In the genomic region with DNA sequence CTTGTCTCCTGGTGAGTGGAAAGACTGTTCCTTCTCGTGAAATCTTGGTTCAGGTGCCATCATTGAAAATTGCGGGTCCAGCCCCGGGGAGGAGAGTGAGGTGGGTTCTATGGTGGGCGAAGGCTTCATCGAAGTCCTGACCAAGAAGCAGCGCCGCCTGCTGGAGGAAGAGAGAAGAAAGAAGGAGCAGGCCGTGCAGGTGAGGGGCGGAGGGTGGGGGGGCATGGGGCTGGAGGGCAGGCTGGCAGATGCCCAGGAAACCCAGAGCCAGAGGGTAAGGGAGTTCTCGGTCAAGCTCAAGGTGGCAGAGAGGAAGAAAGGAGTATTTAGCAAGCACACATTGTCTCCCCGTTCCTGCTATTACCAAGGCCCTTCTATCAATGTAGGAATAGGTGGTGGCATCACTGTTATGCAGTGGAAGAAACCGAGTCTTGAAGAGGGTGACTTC, we compare ENCODE assay signal across 8 cellular contexts. TPM values are rescaled to one million over a fixed set of nuclear protein-coding genes. Genes with fewer than 3 reads are reported as not detected.
DNase-seq lines count a peak whose midpoint lies in the region; ATAC-seq, FAIRE-seq and TF ChIP-seq lines count a peak whose summit lies in the region.

No MANE protein-coding gene starts in this region.

- TF ChIP-seq CTCF in D721Med (IDR thresholded peaks at IDR 0.05; ENCODE audit: insufficient read depth, missing control alignments) (peak; percentile 58), nephron progenitor cell (IDR thresholded peaks at IDR 0.05) (peak; percentile 56), uterus (IDR thresholded peaks at IDR 0.05) (peak; percentile 33 to 65 (median 43))

- intact Hi-C loops in uterus (cut with DNase I; ENCODE audit: low total_unique reads): no loop called here

- no peak for ATAC-seq in GM21390 (IDR thresholded peaks at IDR 0.05; ENCODE audit: unreplicated experiment)

- FAIRE-seq in D721Med (lab: Jason Lieb, UNC): no peak

- no peak for TF ChIP-seq POLR2A in uterus (IDR thresholded peaks at IDR 0.05)

- H3K27ac Mint-ChIP-seq in nephron progenitor cell: no peak overlapping the region

- H3K4me3 ChIP-seq in uterus: no peak overlapping the region

- H3K36me3 ChIP-seq in uterus: no peaks in the 10 kb centered on the region

- H3K27ac ChIP-seq in uterus: no peak overlapping the region

- no peaks in the 10 kb centered on the region for H3K4me1 ChIP-seq in uterus

- no peaks in the 10 kb centered on the region for H3K4me1 Mint-ChIP-seq in nephron progenitor cell

- H3K27me3 Mint-ChIP-seq in nephron progenitor cell (ENCODE audit: low read depth, poor library complexity): peaks cover 7% of the 10 kb centered on the region

- H3K9me3 ChIP-seq in uterus: no peaks in the 10 kb centered on the region

- no peaks in the 10 kb centered on the region for H3K27me3 ChIP-seq in uterus

- DNase-seq in D721Med (ENCODE audit: insufficient read length, low spot score) (peak; percentile 64), LoVo (ENCODE audit: low spot score) (peak; percentile 5), nephron progenitor cell (peak; percentile 73), uterus (peak in 1 of 2 donors; percentile 46), A172 (ENCODE audit: low spot score) (no peak)
- DNase-seq in activated CD4-positive, alpha-beta T cell treated with anti-CD3 and anti-CD28 coated beads, Interleukin-2, amount 50 U/mL, for 24 hours (ENCODE audit: low read depth in 1 of 2, low spot score in 1 of 2): peak; percentile 36 to 39
- DNase-seq in effector CD8-positive, alpha-beta T cell (lab: John Stamatoyannopoulos, UW): peak; percentile 46

- peaks cover 65% of the 10 kb centered on the region for H3K36me3 Mint-ChIP-seq in nephron progenitor cell (ENCODE audit: low read depth)

- H3K9me3 Mint-ChIP-seq in nephron progenitor cell: no peaks in the 10 kb centered on the region

- H3K4me3 Mint-ChIP-seq in nephron progenitor cell: no peak overlapping the region

RNA-seq across cellular contexts. Expression of a gene that starts 24.3 kb away (rescaled TPM):
- 10 to 100 TPM in 2 of 4 donors, 1 to 10 TPM in 1, under 1 TPM in 1; 0.29 to 40.2 (median 18.5) TPM for total RNA-seq in uterus
- 22.0 and 26.4 TPM in 2 replicates for total RNA-seq in A172 (2014; rRNA removed; shearing (Covaris generic))

RNA-seq across cellular contexts. Expression of a gene that starts 52.6 kb away (rescaled TPM):
- total RNA-seq in uterus: 10 to 100 TPM in 3 of 4 donors, 1 to 10 TPM in 1; 7.7 to 37.7 (median 18.6) TPM
- 11.2 and 15.9 TPM in 2 replicates for total RNA-seq in A172 (2014; rRNA removed; shearing (Covaris generic))
